In genomic region chr6:37698264-37699137, GRCh38 we compare ENCODE assay signal across 1 cellular context.
A peak's percentile ranks its signal among the peaks of the same experiment; 100 is the strongest.
TF ChIP-seq lines count a peak whose summit lies in the region.

No MANE protein-coding gene starts in this region.

TF ChIP-seq in K562, 482 proteins besides CTCF, POLR2A, EP300 and RAD21 (continued from another document):
- TF ChIP-seq ZNF740 (CRISPR knock-in tag; IDR thresholded peaks at IDR 0.05): 0 out of 2 replicates have a peak, but pooled peaks have one; percentile 71
- TF ChIP-seq ZNF740 (tag; IDR thresholded peaks at IDR 0.05): peak in 1 of 2 experiments; percentile 42; a peak in 1 of 4 replicates
- TF ChIP-seq CCNT2 (IDR thresholded peaks at IDR 0.05; ENCODE audit: borderline replicate concordance, extremely low read depth, insufficient read length, low read depth, low read length): peak; percentile 34
- peak in 1 of 2 experiments; percentile 27; a peak in 1 of 4 replicates for TF ChIP-seq MAZ (CRISPR knock-in tag; conservative IDR thresholded peaks at IDR 0.05 in 1 of 2, IDR thresholded peaks at IDR 0.05 in 1 of 2)
- 0 out of 2 replicates have a peak, but pooled peaks have one; percentile 15 for TF ChIP-seq CXXC5 (CRISPR knock-in tag; IDR thresholded peaks at IDR 0.05)
- 0 out of 2 replicates have a peak, but pooled peaks have one; percentile 1 for TF ChIP-seq ELF4 (CRISPR knock-in tag; IDR thresholded peaks at IDR 0.05)
- TF ChIP-seq DIDO1 (tag; IDR thresholded peaks at IDR 0.05; ENCODE audit: low read depth): 0 out of 2 replicates have a peak, but pooled peaks have one; percentile 22
- peak; percentile 47; the same call in 1 of the 2 replicates for TF ChIP-seq KDM2B (CRISPR knock-in tag; IDR thresholded peaks at IDR 0.05)
- no peak for TF ChIP-seq SAFB (IDR thresholded peaks at IDR 0.05; ENCODE audit: borderline replicate concordance, low read depth, low read length)
- TF ChIP-seq RBFOX2 (IDR thresholded peaks at IDR 0.05; ENCODE audit: low read depth, low read length): 0 out of 2 replicates have a peak, but pooled peaks have one; percentile 16
- peak; percentile 18 for TF ChIP-seq KDM5B (IDR thresholded peaks at IDR 0.05; ENCODE audit: insufficient replicate concordance, low read depth, low read length)
- TF ChIP-seq ZBTB7A (IDR thresholded peaks at IDR 0.05; ENCODE audit: borderline replicate concordance, control insufficient read depth, low read depth, low read length): peak; percentile 24; the same call in 1 of the 2 replicates
- TF ChIP-seq TFAP4 (CRISPR knock-in tag; IDR thresholded peaks at IDR 0.05; ENCODE audit: borderline replicate concordance): peak; percentile 66; the same call in 1 of the 2 replicates
- TF ChIP-seq GABPA (tag; conservative IDR thresholded peaks at IDR 0.05; ENCODE audit: low read depth): 0 out of 2 replicates have a peak, but pooled peaks have one; percentile 37
- 0 out of 2 replicates have a peak, but pooled peaks have one; percentile 40 for TF ChIP-seq THAP12 (CRISPR knock-in tag; IDR thresholded peaks at IDR 0.05)
- TF ChIP-seq NR2F6 (CRISPR knock-in tag; IDR thresholded peaks at IDR 0.05): no peak
- no peak for TF ChIP-seq SMARCC2 (IDR thresholded peaks at IDR 0.05; ENCODE audit: low read depth)
- no peak for TF ChIP-seq MTF1 (CRISPR knock-in tag; IDR thresholded peaks at IDR 0.05; ENCODE audit: borderline replicate concordance)
- 0 out of 2 replicates have a peak, but pooled peaks have one; percentile 1 for TF ChIP-seq MTA1 (IDR thresholded peaks at IDR 0.05; ENCODE audit: borderline replicate concordance)
- TF ChIP-seq ARID1B (IDR thresholded peaks at IDR 0.05): 0 out of 2 replicates have a peak, but pooled peaks have one; percentile 0
- peak; percentile 83; the same call in 1 of the 2 replicates for TF ChIP-seq ZNF512 (tag; IDR thresholded peaks at IDR 0.05)
TF ChIP-seq in K562: peak in this region for 17.
